ENCODE assay signal across 28 cellular contexts in genomic region chr10:47179291-47179647, GRCh38.
DNase-seq lines count a peak whose midpoint lies in the region; ATAC-seq and TF ChIP-seq lines count a peak whose summit lies in the region.
"Had no signal": no experiment of that assay in that cellular context is flagged by ENCODE, and none has a peak within 500 bp of the region (broad histone marks: within the 10 kb centered on the region; RNA-seq: fewer than 3 reads in every experiment).

No MANE protein-coding gene starts in this region.

- DNase-seq in activated naive CD4-positive, alpha-beta T cell treated with anti-CD3 and anti-CD28 coated beads, Interleukin-2, amount 50 U/mL, for 72 hours (ENCODE audit: low spot score in 2 of 2) = no peak
- DNase-seq in activated naive CD4-positive, alpha-beta T cell (lab: John Stamatoyannopoulos, UW) = no peak
- DNase-seq in OCI-M1 (lab: John Stamatoyannopoulos, UW) (peak; percentile 20), mammary epithelial cell (no peak), GM23248 (no peak), medulla oblongata (ENCODE audit: extremely low spot score) (no peak)
- no peak for DNase-seq in effector memory CD8-positive, alpha-beta T cell
- no peak for DNase-seq in stimulated activated naive CD8-positive, alpha-beta T cell treated with anti-CD3 and anti-CD28 coated beads, Interleukin-15, amount 100 ng/mL, for 72 hours
- DNase-seq: activated CD4-positive, alpha-beta memory T cell treated with anti-CD3 and anti-CD28 coated beads for 36 hours; activated gamma-delta T cell; activated T-cell treated with anti-CD3 and anti-CD28 coated beads for 4 hours; C1 segment of cervical spinal cord; cortex of kidney; DMS79 treated with DMSO at 0.1 percent for 48 hours; foreskin melanocyte; H9; left cardiac atrium; NCI-H1417 treated with DMSO at 0.1 percent for 48 hours; NCI-H2081; NCI-H226; sigmoid colon; SK-N-SH; stimulated activated CD4-positive, alpha-beta T cell treated with anti-CD3 and anti-CD28 coated beads, Interleukin-4, amount 100 ng/mL, for 24 hours had no signal

- 100% methylated on average over 1 of the region's 1 CpG for whole genome bisulfite sequencing in mammary epithelial cell (ENCODE audit: low coverage, missing lambda C conversion rate)
- 94 to 100% methylated on average over 1 of the region's 1 CpG for WGBS in GM23248 (ENCODE audit: low coverage in 1 of 2, low lambda C conversion rate in 2 of 2, missing lambda C conversion rate in 2 of 2), 2 experiments

- no peaks in the 10 kb centered on the region for H3K9me3 ChIP-seq in mammary epithelial cell (replicated peaks; ENCODE audit: insufficient read depth, low read length)
- H3K9me3 ChIP-seq in GM23248 (ENCODE audit: low read depth) = no peaks in the 10 kb centered on the region
- H3K9me3 ChIP-seq: prostate gland, sigmoid colon, SK-N-SH had no signal

- no peaks in the 10 kb centered on the region for H3K4me1 Mint-ChIP-seq in effector memory CD8-positive, alpha-beta T cell (ENCODE audit: low read depth in 2 of 2)
- peaks cover 7% of the 10 kb centered on the region for H3K4me1 Mint-ChIP-seq in stimulated activated naive CD8-positive, alpha-beta T cell treated with anti-CD3 and anti-CD28 coated beads, Interleukin-15, amount 100 ng/mL, for 72 hours
- H3K4me1 Mint-ChIP-seq: memory B cell; stimulated activated memory B cell treated with anti-CD40 and anti-IgM and Interleukin-4, amounts not matched to agents 10 μg/mL and 1 μg/mL and 100 μg/mL, for 72 hours had no signal

- H3F3A ChIP-seq in GM23248 (ENCODE audit: insufficient read depth) = peaks cover 13% of the 10 kb centered on the region

- H3K36me3 ChIP-seq in mammary epithelial cell (ENCODE audit: insufficient read depth, low read length) (no peaks in the 10 kb centered on the region), GM23248 (ENCODE audit: low read depth) (no peaks in the 10 kb centered on the region)
- H3K36me3 ChIP-seq: prostate gland, sigmoid colon had no signal

- CTCF ChIA-PET in mammary epithelial cell (lab: Charles Lee; ENCODE audit: low non-redundant PET) = no interaction called here

- H3K36me3 Mint-ChIP-seq in activated naive CD4-positive, alpha-beta T cell treated with anti-CD3 and anti-CD28 coated beads, Interleukin-2, amount 50 U/mL, for 72 hours = no peaks in the 10 kb centered on the region
- no peaks in the 10 kb centered on the region for H3K36me3 Mint-ChIP-seq in effector memory CD8-positive, alpha-beta T cell (ENCODE audit: insufficient read depth)
- H3K36me3 Mint-ChIP-seq: activated CD4-positive, alpha-beta memory T cell treated with anti-CD3 and anti-CD28 coated beads for 36 hours; memory B cell; stimulated activated memory B cell treated with anti-CD40 and anti-IgM and Interleukin-4, amounts not matched to agents 10 μg/mL and 1 μg/mL and 100 μg/mL, for 72 hours had no signal

- H4K20me1 ChIP-seq in mammary epithelial cell (ENCODE audit: insufficient read depth, low read length) (no peaks in the 10 kb centered on the region), GM23248 (ENCODE audit: insufficient read depth) (no peaks in the 10 kb centered on the region)

- H3K9ac ChIP-seq in mammary epithelial cell (ENCODE audit: insufficient read depth, low read length) = no peak overlapping the region
- no peak overlapping the region for H3K9ac ChIP-seq in GM23248
- H3K9ac ChIP-seq: SK-N-SH had no signal

- no peak overlapping the region for H3K4me2 ChIP-seq in mammary epithelial cell (ENCODE audit: insufficient read depth, low read depth, low read length)
- no peak overlapping the region for H3K4me2 ChIP-seq in GM23248 (ENCODE audit: unreplicated experiment)
- H3K4me2 ChIP-seq: hepatocyte, SK-N-SH had no signal

- H3K4me1 ChIP-seq in mammary epithelial cell (ENCODE audit: insufficient read depth, low read length) = peaks cover 4% of the 10 kb centered on the region
- H3K4me1 ChIP-seq in GM23248 (ENCODE audit: insufficient read depth) = peaks cover 14% of the 10 kb centered on the region
- H3K4me1 ChIP-seq: prostate gland had no signal

- H3K9me2 ChIP-seq in GM23248 (ENCODE audit: insufficient read depth) = no peaks in the 10 kb centered on the region
- H3K9me2 ChIP-seq: SK-N-SH had no signal

- H2AFZ ChIP-seq in mammary epithelial cell (ENCODE audit: low read depth, low read length) = no peak overlapping the region
- no peak overlapping the region for H2AFZ ChIP-seq in GM23248
- H2AFZ ChIP-seq: hepatocyte had no signal

- in situ Hi-C loops in mammary epithelial cell (cut with MboI; ENCODE audit: low sequenced_read_pairs in 2 of 2) (no loop called here), GM23248 (cut with MboI) (no loop called here)

- H3K4me3 ChIP-seq in mammary epithelial cell (replicated peaks in 1 of 3; ENCODE audit: insufficient read depth in 1 of 3, low read depth in 2 of 3, low read length in 3 of 3) (no peak overlapping the region), GM23248 (no peak overlapping the region)
- H3K4me3 ChIP-seq: hepatocyte, prostate gland, sigmoid colon had no signal

- dilution Hi-C loops in mammary epithelial cell (cut with HindIII; ENCODE audit: low sequenced_read_pairs) = no loop called here

- H3K27ac ChIP-seq in mammary epithelial cell (ENCODE audit: insufficient read depth, low read depth, low read length) (no peak overlapping the region), GM23248 (no peak overlapping the region)
- H3K27ac ChIP-seq: hepatocyte, prostate gland, sigmoid colon had no signal

- no peak overlapping the region for H3K4me3 Mint-ChIP-seq in effector memory CD8-positive, alpha-beta T cell
- H3K4me3 Mint-ChIP-seq in stimulated activated naive CD8-positive, alpha-beta T cell treated with anti-CD3 and anti-CD28 coated beads, Interleukin-15, amount 100 ng/mL, for 72 hours = no peak overlapping the region
- H3K4me3 Mint-ChIP-seq: activated CD4-positive, alpha-beta memory T cell treated with anti-CD3 and anti-CD28 coated beads for 36 hours; H9; memory B cell; stimulated activated memory B cell treated with anti-CD40 and anti-IgM and Interleukin-4, amounts not matched to agents 10 μg/mL and 1 μg/mL and 100 μg/mL, for 72 hours had no signal

- intact Hi-C loops in mammary epithelial cell (cut with micrococcal nuclease) = no loop called here

- no peak for TF ChIP-seq CTCF in mammary epithelial cell (conservative IDR thresholded peaks at IDR 0.05 in 1 of 2, IDR thresholded peaks at IDR 0.05 in 1 of 2; ENCODE audit: extremely low read depth in 1 of 2, insufficient read depth in 1 of 2, low read depth in 1 of 2, low read length in 2 of 2)

- H3K79me2 ChIP-seq in mammary epithelial cell (ENCODE audit: insufficient read depth, low read length) = no peaks in the 10 kb centered on the region
- H3K79me2 ChIP-seq in GM23248 (ENCODE audit: insufficient read depth) = no peaks in the 10 kb centered on the region
- H3K79me2 ChIP-seq: hepatocyte had no signal

- no peak overlapping the region for H3K27ac Mint-ChIP-seq in activated naive CD4-positive, alpha-beta T cell treated with anti-CD3 and anti-CD28 coated beads, Interleukin-2, amount 50 U/mL, for 72 hours
- peak overlapping the region in 1 of 2 donors; percentile 30 for H3K27ac Mint-ChIP-seq in effector memory CD8-positive, alpha-beta T cell
- H3K27ac Mint-ChIP-seq in stimulated activated naive CD8-positive, alpha-beta T cell treated with anti-CD3 and anti-CD28 coated beads, Interleukin-15, amount 100 ng/mL, for 72 hours = no peak overlapping the region
- H3K27ac Mint-ChIP-seq: activated CD4-positive, alpha-beta memory T cell treated with anti-CD3 and anti-CD28 coated beads for 36 hours; memory B cell; stimulated activated memory B cell treated with anti-CD40 and anti-IgM and Interleukin-4, amounts not matched to agents 10 μg/mL and 1 μg/mL and 100 μg/mL, for 72 hours had no signal

- no TSS peak for BruUV-seq in mammary epithelial cell (replicated peaks; lab: Mats Ljungman, UMichigan)

- no peaks in the 10 kb centered on the region for H3K9me3 Mint-ChIP-seq in activated naive CD4-positive, alpha-beta T cell treated with anti-CD3 and anti-CD28 coated beads, Interleukin-2, amount 50 U/mL, for 72 hours
- H3K9me3 Mint-ChIP-seq in effector memory CD8-positive, alpha-beta T cell = no peaks in the 10 kb centered on the region
- H3K9me3 Mint-ChIP-seq in stimulated activated naive CD8-positive, alpha-beta T cell treated with anti-CD3 and anti-CD28 coated beads, Interleukin-15, amount 100 ng/mL, for 72 hours = peaks cover 0 to 7% of the 10 kb centered on the region in 2 donors
- H3K9me3 Mint-ChIP-seq: activated CD4-positive, alpha-beta memory T cell treated with anti-CD3 and anti-CD28 coated beads for 36 hours; H9; memory B cell; stimulated activated memory B cell treated with anti-CD40 and anti-IgM and Interleukin-4, amounts not matched to agents 10 μg/mL and 1 μg/mL and 100 μg/mL, for 72 hours had no signal

- peak; percentile 63 to 82 for ATAC-seq in activated naive CD4-positive, alpha-beta T cell treated with anti-CD3 and anti-CD28 coated beads, Interleukin-2, amount 50 U/mL, for 72 hours
- ATAC-seq in effector memory CD8-positive, alpha-beta T cell (replicated peaks) = peak; percentile 17
- ATAC-seq in stimulated activated naive CD8-positive, alpha-beta T cell treated with anti-CD3 and anti-CD28 coated beads, Interleukin-15, amount 100 ng/mL, for 72 hours = peak; percentile 70
- ATAC-seq: esophagus mucosa; left cardiac atrium; stimulated activated memory B cell treated with anti-CD40 and anti-IgM and Interleukin-4, amounts not matched to agents 10 μg/mL and 1 μg/mL and 100 μg/mL, for 72 hours had no signal

- H3K27me3 ChIP-seq in mammary epithelial cell (ENCODE audit: insufficient read depth, low read length) = no peaks in the 10 kb centered on the region
- no peaks in the 10 kb centered on the region for H3K27me3 ChIP-seq in GM23248 (replicated peaks; ENCODE audit: insufficient read depth)
- H3K27me3 ChIP-seq: hepatocyte, sigmoid colon had no signal

- no peaks in the 10 kb centered on the region for H3K27me3 Mint-ChIP-seq in effector memory CD8-positive, alpha-beta T cell
- H3K27me3 Mint-ChIP-seq in stimulated activated naive CD8-positive, alpha-beta T cell treated with anti-CD3 and anti-CD28 coated beads, Interleukin-15, amount 100 ng/mL, for 72 hours = no peaks in the 10 kb centered on the region
- H3K27me3 Mint-ChIP-seq: activated CD4-positive, alpha-beta memory T cell treated with anti-CD3 and anti-CD28 coated beads for 36 hours; stimulated activated memory B cell treated with anti-CD40 and anti-IgM and Interleukin-4, amounts not matched to agents 10 μg/mL and 1 μg/mL and 100 μg/mL, for 72 hours had no signal

Comparison
In these comparisons a context has a peak if more than half of its experiments do, and no peak if none do; other contexts are left out.
1. ATAC-seq: peak in every context shown above with its lines; median percentile 72 in activated naive CD4-positive, alpha-beta T cell treated with anti-CD3 and anti-CD28 coated beads, Interleukin-2, amount 50 U/mL, for 72 hours; 70 in stimulated activated naive CD8-positive, alpha-beta T cell treated with anti-CD3 and anti-CD28 coated beads, Interleukin-15, amount 100 ng/mL, for 72 hours; 17 in effector memory CD8-positive, alpha-beta T cell.